8 cellular contexts compared by ENCODE assay signal in the genomic region with DNA sequence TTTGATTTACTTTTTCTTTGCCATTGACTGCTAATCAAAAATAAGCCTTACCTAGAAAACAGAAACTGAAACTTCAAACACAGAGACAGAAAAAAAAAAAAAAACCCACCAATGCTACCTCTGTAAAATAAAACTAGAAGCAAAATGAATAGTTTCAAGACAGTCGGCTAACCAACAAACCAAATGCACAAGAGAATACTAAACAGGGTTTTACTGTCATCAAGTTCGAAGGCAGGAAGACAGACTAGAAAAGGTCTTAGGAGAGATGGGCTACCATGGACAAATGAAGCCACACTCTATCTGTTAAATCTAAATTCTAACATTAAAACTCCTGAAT. TPM values are rescaled to one million over a fixed set of nuclear protein-coding genes. Genes with fewer than 3 reads are reported as not detected.
DNase-seq lines count a peak whose midpoint lies in the region; ATAC-seq and TF ChIP-seq lines count a peak whose summit lies in the region.

No MANE protein-coding gene starts in this region.

- peak overlapping the region; percentile 69 to 72 for H3K4me3 Mint-ChIP-seq in effector memory CD8-positive, alpha-beta T cell

- no peaks in the 10 kb centered on the region for H3K27me3 Mint-ChIP-seq in effector memory CD8-positive, alpha-beta T cell

- DNase-seq in GM13977 (ENCODE audit: low spot score) (peak; percentile 52), DMS 273 treated with DMSO at 0.1 percent for 48 hours (lab: John Stamatoyannopoulos, UW) (no peak), G401 (ENCODE audit: low spot score) (no peak), NCI-H446 treated with DMSO at 0.1 percent for 48 hours (lab: John Stamatoyannopoulos, UW) (no peak), iPS-NIHi7 (ENCODE audit: extremely low spot score) (no peak)
- no peak for DNase-seq in effector memory CD8-positive, alpha-beta T cell

- no peak for TF ChIP-seq CTCF in GM13977 (IDR thresholded peaks at IDR 0.05; ENCODE audit: extremely low read depth, insufficient read depth, missing control alignments)

- peaks cover 39% of the 10 kb centered on the region for H3K36me3 Mint-ChIP-seq in effector memory CD8-positive, alpha-beta T cell (ENCODE audit: insufficient read depth)

- ATAC-seq in GM21390 (IDR thresholded peaks at IDR 0.05; ENCODE audit: unreplicated experiment) (peak; percentile 66), HG03378 (IDR thresholded peaks at IDR 0.05; ENCODE audit: unreplicated experiment) (peak; percentile 66)
- ATAC-seq in effector memory CD8-positive, alpha-beta T cell (replicated peaks) = peak; percentile 79

- peaks cover 14 to 23% of the 10 kb centered on the region in 2 donors for H3K4me1 Mint-ChIP-seq in effector memory CD8-positive, alpha-beta T cell (ENCODE audit: low read depth in 2 of 2)

- in situ Hi-C loops in GM13977 (cut with MboI; ENCODE audit: low pct_unique_long_range_greater_than_20kb, low sequenced_read_pairs, unreplicated experiment) = loop anchor here (25.0 kb wide), 1 partner anchor 512 kb away; a partner anchor contains a TSS
- in situ Hi-C loops in G401 (cut with HindIII; ENCODE audit: low sequenced_read_pairs) = no loop called here

- no peaks in the 10 kb centered on the region for H3K9me3 Mint-ChIP-seq in effector memory CD8-positive, alpha-beta T cell

- H3K27ac Mint-ChIP-seq in effector memory CD8-positive, alpha-beta T cell = peak overlapping the region; percentile 88 to 93

RNA-seq across cellular contexts. Expression of a gene that starts 59.5 kb away (rescaled TPM):
- 7.1 and 8.1 TPM in 2 replicates for total RNA-seq in G401 (2014; rRNA removed; shearing (Covaris generic))
